ENCODE assay signal across 15 cellular contexts in the genomic region with DNA sequence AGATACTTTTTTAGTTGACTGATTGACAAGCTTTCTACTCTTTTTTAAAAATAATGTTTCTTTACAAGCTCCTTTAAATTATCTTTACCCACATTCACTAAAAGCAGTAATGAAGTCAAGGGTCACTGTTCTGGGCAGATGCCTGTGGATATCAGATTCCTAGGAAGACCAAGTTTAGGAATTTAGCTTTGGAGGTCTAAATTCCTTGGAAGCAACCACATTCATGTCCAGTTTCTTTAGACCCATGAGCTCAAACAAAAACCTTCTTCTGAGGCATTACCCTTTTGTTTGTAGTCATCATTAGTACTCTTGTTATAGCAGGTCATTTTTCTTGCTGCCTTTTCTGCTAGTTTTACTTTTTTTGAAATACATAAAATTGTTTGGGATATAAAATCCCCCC.
DNase-seq lines count a peak whose midpoint lies in the region; ATAC-seq and TF ChIP-seq lines count a peak whose summit lies in the region.
"Had no signal": no experiment of that assay in that cellular context is flagged by ENCODE, and none has a peak within 500 bp of the region (broad histone marks: within the 10 kb centered on the region; RNA-seq: fewer than 3 reads in every experiment).

No MANE protein-coding gene starts in this region.

- H3K9me3 Mint-ChIP-seq in osteocyte (ENCODE audit: unreplicated experiment), result peaks cover 3% of the 10 kb centered on the region

- H3K36me3 ChIP-seq in thyroid gland, result no peaks in the 10 kb centered on the region
- H3K36me3 ChIP-seq: BE2C had no signal

- in situ Hi-C loops in astrocyte of the cerebellum (cut with HindIII; ENCODE audit: low sequenced_read_pairs), result no loop called here

- TF ChIP-seq POLR2A in thyroid gland (IDR thresholded peaks at IDR 0.05), result no peak

- H3K27me3 Mint-ChIP-seq in osteocyte (ENCODE audit: unreplicated experiment), result no peaks in the 10 kb centered on the region
- H3K27me3 Mint-ChIP-seq: CD4-positive, alpha-beta memory T cell had no signal

- TF ChIP-seq CTCF in astrocyte of the cerebellum (IDR thresholded peaks at IDR 0.05; ENCODE audit: low read depth, low read length, missing control alignments) (no peak), osteocyte (IDR thresholded peaks at IDR 0.05) (no peak), thyroid gland (IDR thresholded peaks at IDR 0.05) (no peak)

- peak; percentile 28 for DNase-seq in astrocyte of the cerebellum (ENCODE audit: low read depth)
- peak; percentile 51 for DNase-seq in kidney glomerular epithelial cell (lab: John Stamatoyannopoulos, UW)
- no peak for DNase-seq in osteocyte (ENCODE audit: extremely low spot score, unreplicated experiment)
- no peak for DNase-seq in germinal center (ENCODE audit: low spot score)
- DNase-seq in thyroid gland, result no peak
- DNase-seq: BE2C; CD4-positive, alpha-beta memory T cell; DMS153; DMS79 treated with DMSO at 0.1 percent for 48 hours; GF-D8; GM23248 had no signal

- no peak for ATAC-seq in HG03045 (IDR thresholded peaks at IDR 0.05; ENCODE audit: unreplicated experiment)
- ATAC-seq: A549, HCT116 had no signal

- peaks cover 4% of the 10 kb centered on the region for H3K36me3 Mint-ChIP-seq in osteocyte (ENCODE audit: unreplicated experiment)
- H3K36me3 Mint-ChIP-seq: CD4-positive, alpha-beta memory T cell had no signal

- H3K4me1 Mint-ChIP-seq in osteocyte (ENCODE audit: unreplicated experiment), result peaks cover 69% of the 10 kb centered on the region
- H3K4me1 Mint-ChIP-seq: CD4-positive, alpha-beta memory T cell had no signal

- no peak overlapping the region for H3K4me3 Mint-ChIP-seq in osteocyte (ENCODE audit: unreplicated experiment)
- H3K4me3 Mint-ChIP-seq: CD4-positive, alpha-beta memory T cell had no signal

- intact Hi-C loops in thyroid gland (cut with DNase I), result no loop called here

- H3K4me1 ChIP-seq in thyroid gland, result no peaks in the 10 kb centered on the region
- H3K4me1 ChIP-seq: BE2C had no signal

- H3K9me3 ChIP-seq in thyroid gland, result no peaks in the 10 kb centered on the region
- H3K9me3 ChIP-seq: A549, BE2C had no signal

- H3K27me3 ChIP-seq in thyroid gland, result no peaks in the 10 kb centered on the region
- H3K27me3 ChIP-seq: BE2C had no signal

- no peak overlapping the region for H3K27ac ChIP-seq in thyroid gland
- H3K27ac ChIP-seq: A549, C4-2B, GM23248 had no signal

- H3K27ac Mint-ChIP-seq in osteocyte (ENCODE audit: unreplicated experiment), result peak overlapping the region; percentile 63
- H3K27ac Mint-ChIP-seq: CD4-positive, alpha-beta memory T cell had no signal

- H3K4me3 ChIP-seq in astrocyte of the cerebellum (ENCODE audit: low read depth, low read length) (no peak overlapping the region), thyroid gland (replicated peaks in 1 of 3) (no peak overlapping the region)
- H3K4me3 ChIP-seq: A549, GM23248 had no signal

Comparison
In these comparisons a context has a peak if more than half of its experiments do, and no peak if none do; other contexts are left out.
1. DNase-seq: peak in astrocyte of the cerebellum (single experiment) and kidney glomerular epithelial cell (single experiment); none in osteocyte (single experiment), germinal center (single experiment) and thyroid gland (0 of 2).